ENCODE assay signal across 1 cellular context in the genomic region with DNA sequence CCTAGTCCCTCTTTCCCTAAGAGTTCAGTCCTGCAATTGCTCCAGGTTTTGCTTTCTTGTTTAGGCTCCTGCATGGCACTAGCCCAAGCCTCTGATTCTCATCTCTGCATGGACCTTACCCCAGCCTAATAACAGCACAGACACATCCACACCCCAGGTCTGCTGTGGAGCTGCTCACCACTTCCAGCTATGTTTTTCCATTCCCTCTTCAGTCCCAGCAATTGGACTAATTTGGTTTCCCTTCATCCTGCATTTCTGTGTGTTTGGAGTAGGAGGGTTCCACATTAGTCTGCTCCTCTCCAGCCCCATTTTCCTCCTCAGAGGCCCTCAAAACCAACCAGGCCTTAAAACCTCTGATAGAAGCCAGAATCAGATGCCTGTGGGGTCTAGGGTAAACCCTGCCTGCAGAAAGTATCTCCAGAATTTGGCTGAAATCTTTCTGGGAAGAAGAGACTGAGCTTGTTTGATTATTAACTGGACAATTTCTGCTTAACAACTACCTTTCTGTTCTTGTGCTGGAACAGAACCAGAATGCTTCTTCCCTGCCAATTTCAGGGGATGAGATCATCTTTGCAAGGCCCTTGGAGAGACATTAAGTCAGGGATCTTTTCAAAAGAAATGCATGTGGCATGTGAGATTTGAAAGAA.
TF ChIP-seq lines count a peak whose summit lies in the region.

No MANE protein-coding gene starts in this region.

TF ChIP-seq in HepG2, 621 proteins besides CTCF, POLR2A, EP300 and RAD21 (continued from another document and continues in another):
- TF ChIP-seq, protein P1, sequence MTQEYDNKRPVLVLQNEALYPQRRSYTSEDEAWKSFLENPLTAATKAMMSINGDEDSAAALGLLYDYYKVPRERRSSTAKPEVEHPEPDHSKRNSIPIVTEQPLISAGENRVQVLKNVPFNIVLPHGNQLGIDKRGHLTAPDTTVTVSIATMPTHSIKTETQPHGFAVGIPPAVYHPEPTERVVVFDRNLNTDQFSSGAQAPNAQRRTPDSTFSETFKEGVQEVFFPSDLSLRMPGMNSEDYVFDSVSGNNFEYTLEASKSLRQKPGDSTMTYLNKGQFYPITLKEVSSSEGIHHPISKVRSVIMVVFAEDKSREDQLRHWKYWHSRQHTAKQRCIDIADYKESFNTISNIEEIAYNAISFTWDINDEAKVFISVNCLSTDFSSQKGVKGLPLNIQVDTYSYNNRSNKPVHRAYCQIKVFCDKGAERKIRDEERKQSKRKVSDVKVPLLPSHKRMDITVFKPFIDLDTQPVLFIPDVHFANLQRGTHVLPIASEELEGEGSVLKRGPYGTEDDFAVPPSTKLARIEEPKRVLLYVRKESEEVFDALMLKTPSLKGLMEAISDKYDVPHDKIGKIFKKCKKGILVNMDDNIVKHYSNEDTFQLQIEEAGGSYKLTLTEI (CRISPR knock-in tag; conservative IDR thresholded peaks at IDR 0.05) = no peak
- TF ChIP-seq, protein P2, sequence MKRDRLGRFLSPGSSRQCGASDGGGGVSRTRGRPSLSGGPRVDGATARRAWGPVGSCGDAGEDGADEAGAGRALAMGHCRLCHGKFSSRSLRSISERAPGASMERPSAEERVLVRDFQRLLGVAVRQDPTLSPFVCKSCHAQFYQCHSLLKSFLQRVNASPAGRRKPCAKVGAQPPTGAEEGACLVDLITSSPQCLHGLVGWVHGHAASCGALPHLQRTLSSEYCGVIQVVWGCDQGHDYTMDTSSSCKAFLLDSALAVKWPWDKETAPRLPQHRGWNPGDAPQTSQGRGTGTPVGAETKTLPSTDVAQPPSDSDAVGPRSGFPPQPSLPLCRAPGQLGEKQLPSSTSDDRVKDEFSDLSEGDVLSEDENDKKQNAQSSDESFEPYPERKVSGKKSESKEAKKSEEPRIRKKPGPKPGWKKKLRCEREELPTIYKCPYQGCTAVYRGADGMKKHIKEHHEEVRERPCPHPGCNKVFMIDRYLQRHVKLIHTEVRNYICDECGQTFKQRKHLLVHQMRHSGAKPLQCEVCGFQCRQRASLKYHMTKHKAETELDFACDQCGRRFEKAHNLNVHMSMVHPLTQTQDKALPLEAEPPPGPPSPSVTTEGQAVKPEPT (CRISPR knock-in tag; IDR thresholded peaks at IDR 0.05; ENCODE audit: low read depth) = 0 out of 2 replicates have a peak, but pooled peaks have one; percentile 34
- TF ChIP-seq SAP130 (CRISPR knock-in tag; IDR thresholded peaks at IDR 0.05; ENCODE audit: low read depth) = 0 out of 2 replicates have a peak, but pooled peaks have one; percentile 12
- TF ChIP-seq, protein P3, sequence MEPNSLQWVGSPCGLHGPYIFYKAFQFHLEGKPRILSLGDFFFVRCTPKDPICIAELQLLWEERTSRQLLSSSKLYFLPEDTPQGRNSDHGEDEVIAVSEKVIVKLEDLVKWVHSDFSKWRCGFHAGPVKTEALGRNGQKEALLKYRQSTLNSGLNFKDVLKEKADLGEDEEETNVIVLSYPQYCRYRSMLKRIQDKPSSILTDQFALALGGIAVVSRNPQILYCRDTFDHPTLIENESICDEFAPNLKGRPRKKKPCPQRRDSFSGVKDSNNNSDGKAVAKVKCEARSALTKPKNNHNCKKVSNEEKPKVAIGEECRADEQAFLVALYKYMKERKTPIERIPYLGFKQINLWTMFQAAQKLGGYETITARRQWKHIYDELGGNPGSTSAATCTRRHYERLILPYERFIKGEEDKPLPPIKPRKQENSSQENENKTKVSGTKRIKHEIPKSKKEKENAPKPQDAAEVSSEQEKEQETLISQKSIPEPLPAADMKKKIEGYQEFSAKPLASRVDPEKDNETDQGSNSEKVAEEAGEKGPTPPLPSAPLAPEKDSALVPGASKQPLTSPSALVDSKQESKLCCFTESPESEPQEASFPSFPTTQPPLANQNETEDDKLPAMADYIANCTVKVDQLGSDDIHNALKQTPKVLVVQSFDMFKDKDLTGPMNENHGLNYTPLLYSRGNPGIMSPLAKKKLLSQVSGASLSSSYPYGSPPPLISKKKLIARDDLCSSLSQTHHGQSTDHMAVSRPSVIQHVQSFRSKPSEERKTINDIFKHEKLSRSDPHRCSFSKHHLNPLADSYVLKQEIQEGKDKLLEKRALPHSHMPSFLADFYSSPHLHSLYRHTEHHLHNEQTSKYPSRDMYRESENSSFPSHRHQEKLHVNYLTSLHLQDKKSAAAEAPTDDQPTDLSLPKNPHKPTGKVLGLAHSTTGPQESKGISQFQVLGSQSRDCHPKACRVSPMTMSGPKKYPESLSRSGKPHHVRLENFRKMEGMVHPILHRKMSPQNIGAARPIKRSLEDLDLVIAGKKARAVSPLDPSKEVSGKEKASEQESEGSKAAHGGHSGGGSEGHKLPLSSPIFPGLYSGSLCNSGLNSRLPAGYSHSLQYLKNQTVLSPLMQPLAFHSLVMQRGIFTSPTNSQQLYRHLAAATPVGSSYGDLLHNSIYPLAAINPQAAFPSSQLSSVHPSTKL (CRISPR knock-in tag; IDR thresholded peaks at IDR 0.05) = peak; percentile 12; the same call in 1 of the 2 replicates
- no peak for TF ChIP-seq ZNF335 (CRISPR knock-in tag; IDR thresholded peaks at IDR 0.05)
- TF ChIP-seq, protein P4, sequence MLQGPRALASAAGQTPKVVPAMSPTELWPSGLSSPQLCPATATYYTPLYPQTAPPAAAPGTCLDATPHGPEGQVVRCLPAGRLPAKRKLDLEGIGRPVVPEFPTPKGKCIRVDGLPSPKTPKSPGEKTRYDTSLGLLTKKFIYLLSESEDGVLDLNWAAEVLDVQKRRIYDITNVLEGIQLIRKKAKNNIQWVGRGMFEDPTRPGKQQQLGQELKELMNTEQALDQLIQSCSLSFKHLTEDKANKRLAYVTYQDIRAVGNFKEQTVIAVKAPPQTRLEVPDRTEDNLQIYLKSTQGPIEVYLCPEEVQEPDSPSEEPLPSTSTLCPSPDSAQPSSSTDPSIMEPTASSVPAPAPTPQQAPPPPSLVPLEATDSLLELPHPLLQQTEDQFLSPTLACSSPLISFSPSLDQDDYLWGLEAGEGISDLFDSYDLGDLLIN (CRISPR knock-in tag; IDR thresholded peaks at IDR 0.05; ENCODE audit: borderline replicate concordance) = no peak
- no peak for TF ChIP-seq ZNF143 (CRISPR knock-in tag; IDR thresholded peaks at IDR 0.05)
- TF ChIP-seq ZNF543 (CRISPR knock-in tag; IDR thresholded peaks at IDR 0.05) = peak; percentile 65; the same call in 1 of the 2 replicates
- 0 out of 2 replicates have a peak, but pooled peaks have one; percentile 36 for TF ChIP-seq HMG20A (CRISPR knock-in tag; IDR thresholded peaks at IDR 0.05; ENCODE audit: borderline replicate concordance)
- TF ChIP-seq ZNF83 (CRISPR knock-in tag; IDR thresholded peaks at IDR 0.05; ENCODE audit: borderline replicate concordance) = no peak
- no peak for TF ChIP-seq BRD4 (CRISPR knock-in tag; IDR thresholded peaks at IDR 0.05)
- no peak for TF ChIP-seq SOX6 (IDR thresholded peaks at IDR 0.05)
- TF ChIP-seq SOX6 (CRISPR knock-in tag; IDR thresholded peaks at IDR 0.05) = peak; percentile 30; the same call in 1 of the 2 replicates
- peak; percentile 11 for TF ChIP-seq PRPF4 (IDR thresholded peaks at IDR 0.05; ENCODE audit: low read depth, low read length, poor library complexity, severe bottlenecking)
- TF ChIP-seq, protein P5, sequence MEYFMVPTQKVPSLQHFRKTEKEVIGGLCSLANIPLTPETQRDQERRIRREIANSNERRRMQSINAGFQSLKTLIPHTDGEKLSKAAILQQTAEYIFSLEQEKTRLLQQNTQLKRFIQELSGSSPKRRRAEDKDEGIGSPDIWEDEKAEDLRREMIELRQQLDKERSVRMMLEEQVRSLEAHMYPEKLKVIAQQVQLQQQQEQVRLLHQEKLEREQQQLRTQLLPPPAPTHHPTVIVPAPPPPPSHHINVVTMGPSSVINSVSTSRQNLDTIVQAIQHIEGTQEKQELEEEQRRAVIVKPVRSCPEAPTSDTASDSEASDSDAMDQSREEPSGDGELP (IDR thresholded peaks at IDR 0.05; ENCODE audit: borderline replicate concordance, low read depth) = no peak
- TF ChIP-seq ESRRA (CRISPR knock-in tag; IDR thresholded peaks at IDR 0.05; ENCODE audit: low read depth) = no peak
- TF ChIP-seq, protein P6, sequence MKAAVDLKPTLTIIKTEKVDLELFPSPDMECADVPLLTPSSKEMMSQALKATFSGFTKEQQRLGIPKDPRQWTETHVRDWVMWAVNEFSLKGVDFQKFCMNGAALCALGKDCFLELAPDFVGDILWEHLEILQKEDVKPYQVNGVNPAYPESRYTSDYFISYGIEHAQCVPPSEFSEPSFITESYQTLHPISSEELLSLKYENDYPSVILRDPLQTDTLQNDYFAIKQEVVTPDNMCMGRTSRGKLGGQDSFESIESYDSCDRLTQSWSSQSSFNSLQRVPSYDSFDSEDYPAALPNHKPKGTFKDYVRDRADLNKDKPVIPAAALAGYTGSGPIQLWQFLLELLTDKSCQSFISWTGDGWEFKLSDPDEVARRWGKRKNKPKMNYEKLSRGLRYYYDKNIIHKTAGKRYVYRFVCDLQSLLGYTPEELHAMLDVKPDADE (CRISPR knock-in tag; IDR thresholded peaks at IDR 0.05) = no peak
- TF ChIP-seq, protein P7, sequence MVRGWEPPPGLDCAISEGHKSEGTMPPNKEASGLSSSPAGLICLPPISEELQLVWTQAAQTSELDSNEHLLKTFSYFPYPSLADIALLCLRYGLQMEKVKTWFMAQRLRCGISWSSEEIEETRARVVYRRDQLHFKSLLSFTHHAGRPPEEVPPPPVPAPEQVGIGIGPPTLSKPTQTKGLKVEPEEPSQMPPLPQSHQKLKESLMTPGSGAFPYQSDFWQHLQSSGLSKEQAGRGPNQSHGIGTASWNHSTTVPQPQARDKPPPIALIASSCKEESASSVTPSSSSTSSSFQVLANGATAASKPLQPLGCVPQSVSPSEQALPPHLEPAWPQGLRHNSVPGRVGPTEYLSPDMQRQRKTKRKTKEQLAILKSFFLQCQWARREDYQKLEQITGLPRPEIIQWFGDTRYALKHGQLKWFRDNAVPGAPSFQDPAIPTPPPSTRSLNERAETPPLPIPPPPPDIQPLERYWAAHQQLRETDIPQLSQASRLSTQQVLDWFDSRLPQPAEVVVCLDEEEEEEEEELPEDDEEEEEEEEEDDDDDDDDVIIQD (CRISPR knock-in tag; IDR thresholded peaks at IDR 0.05; ENCODE audit: low read depth) = 0 out of 2 replicates have a peak, but pooled peaks have one; percentile 9
- TF ChIP-seq ZNF614 (CRISPR knock-in tag; IDR thresholded peaks at IDR 0.05; ENCODE audit: borderline replicate concordance) = 0 out of 2 replicates have a peak, but pooled peaks have one; percentile 23
- TF ChIP-seq, protein P8, sequence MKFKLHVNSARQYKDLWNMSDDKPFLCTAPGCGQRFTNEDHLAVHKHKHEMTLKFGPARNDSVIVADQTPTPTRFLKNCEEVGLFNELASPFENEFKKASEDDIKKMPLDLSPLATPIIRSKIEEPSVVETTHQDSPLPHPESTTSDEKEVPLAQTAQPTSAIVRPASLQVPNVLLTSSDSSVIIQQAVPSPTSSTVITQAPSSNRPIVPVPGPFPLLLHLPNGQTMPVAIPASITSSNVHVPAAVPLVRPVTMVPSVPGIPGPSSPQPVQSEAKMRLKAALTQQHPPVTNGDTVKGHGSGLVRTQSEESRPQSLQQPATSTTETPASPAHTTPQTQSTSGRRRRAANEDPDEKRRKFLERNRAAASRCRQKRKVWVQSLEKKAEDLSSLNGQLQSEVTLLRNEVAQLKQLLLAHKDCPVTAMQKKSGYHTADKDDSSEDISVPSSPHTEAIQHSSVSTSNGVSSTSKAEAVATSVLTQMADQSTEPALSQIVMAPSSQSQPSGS (CRISPR knock-in tag; IDR thresholded peaks at IDR 0.05) = peak; percentile 37; the same call in 1 of the 2 replicates
- peak; percentile 34; the same call in 1 of the 2 replicates for TF ChIP-seq SALL1 (CRISPR knock-in tag; IDR thresholded peaks at IDR 0.05)
- TF ChIP-seq, protein P9, sequence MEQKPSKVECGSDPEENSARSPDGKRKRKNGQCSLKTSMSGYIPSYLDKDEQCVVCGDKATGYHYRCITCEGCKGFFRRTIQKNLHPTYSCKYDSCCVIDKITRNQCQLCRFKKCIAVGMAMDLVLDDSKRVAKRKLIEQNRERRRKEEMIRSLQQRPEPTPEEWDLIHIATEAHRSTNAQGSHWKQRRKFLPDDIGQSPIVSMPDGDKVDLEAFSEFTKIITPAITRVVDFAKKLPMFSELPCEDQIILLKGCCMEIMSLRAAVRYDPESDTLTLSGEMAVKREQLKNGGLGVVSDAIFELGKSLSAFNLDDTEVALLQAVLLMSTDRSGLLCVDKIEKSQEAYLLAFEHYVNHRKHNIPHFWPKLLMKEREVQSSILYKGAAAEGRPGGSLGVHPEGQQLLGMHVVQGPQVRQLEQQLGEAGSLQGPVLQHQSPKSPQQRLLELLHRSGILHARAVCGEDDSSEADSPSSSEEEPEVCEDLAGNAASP (CRISPR knock-in tag; IDR thresholded peaks at IDR 0.05; ENCODE audit: borderline replicate concordance) = peak; percentile 18; the same call in 1 of the 2 replicates
- TF ChIP-seq KAT7 (CRISPR knock-in tag; IDR thresholded peaks at IDR 0.05; ENCODE audit: borderline replicate concordance) = no peak
- no peak for TF ChIP-seq YEATS2 (CRISPR knock-in tag; IDR thresholded peaks at IDR 0.05; ENCODE audit: borderline replicate concordance)
- TF ChIP-seq, protein P10, sequence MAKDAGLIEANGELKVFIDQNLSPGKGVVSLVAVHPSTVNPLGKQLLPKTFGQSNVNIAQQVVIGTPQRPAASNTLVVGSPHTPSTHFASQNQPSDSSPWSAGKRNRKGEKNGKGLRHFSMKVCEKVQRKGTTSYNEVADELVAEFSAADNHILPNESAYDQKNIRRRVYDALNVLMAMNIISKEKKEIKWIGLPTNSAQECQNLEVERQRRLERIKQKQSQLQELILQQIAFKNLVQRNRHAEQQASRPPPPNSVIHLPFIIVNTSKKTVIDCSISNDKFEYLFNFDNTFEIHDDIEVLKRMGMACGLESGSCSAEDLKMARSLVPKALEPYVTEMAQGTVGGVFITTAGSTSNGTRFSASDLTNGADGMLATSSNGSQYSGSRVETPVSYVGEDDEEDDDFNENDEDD (CRISPR knock-in tag; IDR thresholded peaks at IDR 0.05; ENCODE audit: borderline replicate concordance) = no peak
- no peak for TF ChIP-seq HOXA9 (CRISPR knock-in tag; IDR thresholded peaks at IDR 0.05; ENCODE audit: borderline replicate concordance)
- 0 out of 2 replicates have a peak, but pooled peaks have one; percentile 22 for TF ChIP-seq PITX1 (CRISPR knock-in tag; IDR thresholded peaks at IDR 0.05)
- TF ChIP-seq ZNF343 (CRISPR knock-in tag; IDR thresholded peaks at IDR 0.05) = peak; percentile 65; the same call in 1 of the 2 replicates
- TF ChIP-seq SIN3A (IDR thresholded peaks at IDR 0.05; ENCODE audit: borderline replicate concordance, low read depth, low read length) = no peak
- TF ChIP-seq ZNF644 (CRISPR knock-in tag; IDR thresholded peaks at IDR 0.05; ENCODE audit: low read depth) = peak; percentile 43; the same call in 1 of the 2 replicates
- no peak for TF ChIP-seq ZBTB38 (CRISPR knock-in tag; IDR thresholded peaks at IDR 0.05)
